In the genomic region with DNA sequence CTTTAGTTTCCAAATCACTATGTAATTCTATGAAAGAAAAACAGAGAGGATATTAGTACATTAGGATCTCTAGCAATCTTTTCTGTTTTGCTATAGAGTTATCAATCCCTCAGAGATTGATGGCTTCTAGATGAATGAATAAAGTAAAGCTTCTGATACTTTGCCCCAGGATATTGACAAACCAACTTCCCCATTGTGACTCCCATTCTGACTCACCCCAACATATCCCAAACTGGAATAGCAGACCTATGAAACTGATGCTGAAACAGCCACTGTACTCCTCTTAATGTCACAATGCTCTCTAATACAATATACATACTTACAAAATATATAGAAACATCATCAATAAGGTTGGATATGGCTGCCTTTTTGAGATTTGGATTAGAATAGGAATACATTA, we compare ENCODE assay signal across 18 cellular contexts.
"Had no signal": no experiment of that assay in that cellular context is flagged by ENCODE, and none has a peak within 500 bp of the region (broad histone marks: within the 10 kb centered on the region; RNA-seq: fewer than 3 reads in every experiment).

No MANE protein-coding gene starts in this region.

- H3K27me3 Mint-ChIP-seq: dendritic cell treated with granulocyte-macrophage colony-stimulating factor and Interleukin-4, amounts not matched to agents 40 ng/mL and 50 ng/mL, for 4 days had no signal

- H3K4me3 Mint-ChIP-seq: dendritic cell treated with granulocyte-macrophage colony-stimulating factor and Interleukin-4, amounts not matched to agents 40 ng/mL and 50 ng/mL, for 4 days; effector memory CD8-positive, alpha-beta T cell; natural killer cell; T-helper 17 cell had no signal

- ATAC-seq: activated naive CD4-positive, alpha-beta T cell treated with anti-CD3 and anti-CD28 coated beads, Interleukin-2, amount 50 U/mL, for 72 hours; body of pancreas; effector memory CD8-positive, alpha-beta T cell; left lobe of liver; mucosa of descending colon; natural killer cell; psoas muscle; T-helper 17 cell had no signal

- H3K9me3 Mint-ChIP-seq: activated naive CD4-positive, alpha-beta T cell treated with anti-CD3 and anti-CD28 coated beads, Interleukin-2, amount 50 U/mL, for 72 hours; dendritic cell treated with granulocyte-macrophage colony-stimulating factor and Interleukin-4, amounts not matched to agents 40 ng/mL and 50 ng/mL, for 4 days; effector memory CD8-positive, alpha-beta T cell; natural killer cell had no signal

- DNase-seq: activated CD4-positive, alpha-beta T cell treated with anti-CD3 and anti-CD28 coated beads, Interleukin-2, amount 50 U/mL, for 1 hour; activated effector memory CD4-positive, alpha-beta T cell treated with Interleukin-2 at 50 U/mL for 16 hours; activated T-cell treated with anti-CD3 and anti-CD28 coated beads, Interleukin-2, amount 50 U/mL, for 1 hour; amniotic stem cell; body of pancreas; effector memory CD8-positive, alpha-beta T cell; erythroblast; mucosa of descending colon; natural killer cell; nucleus accumbens; psoas muscle; sigmoid colon; stimulated activated naive CD4-positive, alpha-beta T cell treated with Interleukin-2 at 50 U/mL for 16 hours; T-helper 17 cell; trophoblast cell had no signal

- H3K27ac Mint-ChIP-seq: activated naive CD4-positive, alpha-beta T cell treated with anti-CD3 and anti-CD28 coated beads, Interleukin-2, amount 50 U/mL, for 72 hours; dendritic cell treated with granulocyte-macrophage colony-stimulating factor and Interleukin-4, amounts not matched to agents 40 ng/mL and 50 ng/mL, for 4 days; effector memory CD8-positive, alpha-beta T cell; natural killer cell; T-helper 17 cell had no signal

- H3K4me1 Mint-ChIP-seq: T-helper 17 cell had no signal

- H3K36me3 Mint-ChIP-seq: activated naive CD4-positive, alpha-beta T cell treated with anti-CD3 and anti-CD28 coated beads, Interleukin-2, amount 50 U/mL, for 72 hours; natural killer cell had no signal
